1 cellular context compared by ENCODE assay signal in the genomic region with DNA sequence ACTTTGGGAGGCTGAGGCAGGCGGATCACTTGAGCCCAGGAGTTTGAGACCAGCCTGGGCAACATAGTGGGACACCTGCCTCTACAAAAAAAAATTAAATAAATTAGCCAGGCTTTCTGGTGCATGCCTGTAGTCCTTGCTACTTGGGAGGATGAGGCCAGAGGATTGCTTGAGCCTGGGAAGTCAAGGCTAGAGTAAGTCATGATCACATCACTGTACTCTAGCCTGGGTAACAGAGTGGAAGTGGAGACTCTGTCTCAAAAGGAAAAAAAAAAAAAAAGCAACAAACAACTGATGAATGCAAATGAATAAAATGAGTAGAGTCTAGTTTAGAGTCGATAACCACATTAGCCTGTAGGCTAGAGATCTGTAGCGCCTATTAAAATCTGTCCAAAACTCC.
TF ChIP-seq lines count a peak whose summit lies in the region.

No MANE protein-coding gene starts in this region.

TF ChIP-seq in IMR-90, 13 proteins besides CTCF, POLR2A, EP300 and RAD21:
- TF ChIP-seq, protein P1, sequence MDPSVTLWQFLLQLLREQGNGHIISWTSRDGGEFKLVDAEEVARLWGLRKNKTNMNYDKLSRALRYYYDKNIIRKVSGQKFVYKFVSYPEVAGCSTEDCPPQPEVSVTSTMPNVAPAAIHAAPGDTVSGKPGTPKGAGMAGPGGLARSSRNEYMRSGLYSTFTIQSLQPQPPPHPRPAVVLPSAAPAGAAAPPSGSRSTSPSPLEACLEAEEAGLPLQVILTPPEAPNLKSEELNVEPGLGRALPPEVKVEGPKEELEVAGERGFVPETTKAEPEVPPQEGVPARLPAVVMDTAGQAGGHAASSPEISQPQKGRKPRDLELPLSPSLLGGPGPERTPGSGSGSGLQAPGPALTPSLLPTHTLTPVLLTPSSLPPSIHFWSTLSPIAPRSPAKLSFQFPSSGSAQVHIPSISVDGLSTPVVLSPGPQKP (IDR thresholded peaks at IDR 0.05; ENCODE audit: borderline replicate concordance, low read depth, low read length): no peak
- TF ChIP-seq CEBPB (IDR thresholded peaks at IDR 0.05; ENCODE audit: low read depth, low read length): no peak
- no peak for TF ChIP-seq MAZ (IDR thresholded peaks at IDR 0.05; ENCODE audit: borderline replicate concordance, low read depth, low read length)
- TF ChIP-seq FOS (IDR thresholded peaks at IDR 0.05; ENCODE audit: low read depth, low read length): no peak
- no peak for TF ChIP-seq CHD1 (IDR thresholded peaks at IDR 0.05; ENCODE audit: low read depth, low read length)
- TF ChIP-seq RFX5 (IDR thresholded peaks at IDR 0.05; ENCODE audit: low read depth, low read length): no peak
- no peak for TF ChIP-seq USF2 (IDR thresholded peaks at IDR 0.05; ENCODE audit: low read depth, low read length)
- TF ChIP-seq BHLHE40 (IDR thresholded peaks at IDR 0.05; ENCODE audit: low read depth, low read length): no peak
- TF ChIP-seq NFE2L2 (IDR thresholded peaks at IDR 0.05; ENCODE audit: low read depth, low read length): no peak
- no peak for TF ChIP-seq MXI1 (IDR thresholded peaks at IDR 0.05; ENCODE audit: borderline replicate concordance, low read depth, low read length)
- TF ChIP-seq MAFK (IDR thresholded peaks at IDR 0.05; ENCODE audit: low read depth, low read length): no peak
- TF ChIP-seq SMC3 (IDR thresholded peaks at IDR 0.05; ENCODE audit: low read depth, low read length): no peak
- TF ChIP-seq RCOR1 (IDR thresholded peaks at IDR 0.05; ENCODE audit: insufficient replicate concordance, low read length): no peak
